ENCODE assay signal across 19 cellular contexts in the genomic region with DNA sequence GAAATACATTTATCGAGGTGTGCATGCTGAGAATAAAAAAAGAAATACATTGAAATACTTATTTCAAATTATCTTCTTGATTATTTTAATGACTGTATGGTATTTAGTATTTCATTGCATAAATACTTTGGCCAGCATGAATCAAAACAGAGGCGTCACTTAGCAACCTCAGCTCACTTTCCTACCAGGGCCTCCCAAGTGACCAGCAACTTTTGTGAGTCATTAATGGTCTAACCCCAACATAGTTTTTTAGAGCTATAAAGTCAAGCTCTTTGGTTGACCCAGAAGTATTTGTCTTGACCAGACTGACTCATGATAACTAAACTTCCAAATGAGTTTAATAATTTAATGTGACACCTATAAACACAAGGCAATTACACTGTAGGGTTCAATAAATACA. TPM values are rescaled to one million over a fixed set of nuclear protein-coding genes. Genes with fewer than 3 reads are reported as not detected.
DNase-seq lines count a peak whose midpoint lies in the region; FAIRE-seq and TF ChIP-seq lines count a peak whose summit lies in the region.
"Had no signal": no experiment of that assay in that cellular context is flagged by ENCODE, and none has a peak within 500 bp of the region (broad histone marks: within the 10 kb centered on the region; RNA-seq: fewer than 3 reads in every experiment).

No MANE protein-coding gene starts in this region.

- DNase-seq in GM03348 (ENCODE audit: low spot score) (peak; percentile 5), RPMI7951 (ENCODE audit: low read depth) (peak; percentile 57), fibroblast of mammary gland (ENCODE audit: low read depth) (peak; percentile 85), renal cortical epithelial cell (ENCODE audit: low read depth) (peak; percentile 93), iPS-NIHi7 (ENCODE audit: extremely low spot score) (no peak), LoVo (ENCODE audit: low spot score) (no peak), HuH-7.5 (ENCODE audit: low spot score) (no peak), D721Med (ENCODE audit: insufficient read length, low spot score) (no peak)
- DNase-seq: activated CD8-positive, alpha-beta T cell treated with anti-CD3 and anti-CD28 coated beads for 36 hours; Kasumi-1; midbrain; NCI-H1694; NCI-H510A; stimulated activated naive CD4-positive, alpha-beta T cell had no signal

- no peak for FAIRE-seq in D721Med (lab: Jason Lieb, UNC)
- FAIRE-seq: frontal cortex, urothelium cell line had no signal

- no peak for TF ChIP-seq CTCF in fibroblast of mammary gland (conservative IDR thresholded peaks at IDR 0.05; ENCODE audit: control insufficient read depth, insufficient read depth, low read depth, low read length)
- TF ChIP-seq CTCF in D721Med (IDR thresholded peaks at IDR 0.05; ENCODE audit: insufficient read depth, missing control alignments), result no peak

- no peak overlapping the region for H3K4me3 ChIP-seq in fibroblast of mammary gland (ENCODE audit: control insufficient read depth, low read depth, low read length)
- H3K4me3 ChIP-seq: skin epidermis had no signal

RNA-seq across cellular contexts. Expression of a gene that starts 28.0 kb away (rescaled TPM):
- total RNA-seq in RPMI7951 (2014; rRNA removed; shearing (Covaris generic)), result 0.12 TPM in 1 of 2 replicates, not detected in the other
- total RNA-seq in renal cortical epithelial cell, result not detected in 2 replicates
- total RNA-seq: activated CD8-positive, alpha-beta T cell treated with anti-CD3 and anti-CD28 coated beads for 36 hours; activated T-helper 17 cell treated with anti-CD3 and anti-CD28 coated beads, Interleukin-2, amount 50 U/mL, for 72 hours; frontal cortex had no signal

RNA-seq across cellular contexts. Expression of a gene that starts 40.5 kb away (rescaled TPM):
- 0.12 TPM in 1 of 2 replicates, not detected in the other for total RNA-seq in RPMI7951 (2014; rRNA removed; shearing (Covaris generic))
- 0.10 TPM in 1 of 2 replicates, not detected in the other for total RNA-seq in renal cortical epithelial cell

RNA-seq across cellular contexts. Expression of a gene that starts 40.7 kb away (rescaled TPM):
- total RNA-seq in RPMI7951 (2014; rRNA removed; shearing (Covaris generic)), result 2.6 and 3.5 TPM in 2 replicates
- total RNA-seq in renal cortical epithelial cell, result 3.8 and 8.4 TPM in 2 replicates
- total RNA-seq: activated CD8-positive, alpha-beta T cell treated with anti-CD3 and anti-CD28 coated beads for 36 hours; activated T-helper 17 cell treated with anti-CD3 and anti-CD28 coated beads, Interleukin-2, amount 50 U/mL, for 72 hours; OCI-LY7 had no signal

Comparison
In these comparisons a context has a peak if more than half of its experiments do, and no peak if none do; other contexts are left out.
1. DNase-seq: peak in GM03348 (single experiment), RPMI7951 (single experiment), fibroblast of mammary gland (single experiment) and renal cortical epithelial cell (single experiment); none in iPS-NIHi7 (single experiment), LoVo (single experiment), HuH-7.5 (single experiment) and D721Med (single experiment).